Comparison of ENCODE assay signal across 25 cellular contexts in genomic region chr12:131619106-131619642, GRCh38.
DNase-seq lines count a peak whose midpoint lies in the region; ATAC-seq, FAIRE-seq and TF ChIP-seq lines count a peak whose summit lies in the region.
"Had no signal": no experiment of that assay in that cellular context is flagged by ENCODE, and none has a peak within 500 bp of the region (broad histone marks: within the 10 kb centered on the region; RNA-seq: fewer than 3 reads in every experiment).

No MANE protein-coding gene starts in this region.

- H3K79me2 ChIP-seq in astrocyte (ENCODE audit: insufficient read depth, low read length), result no peaks in the 10 kb centered on the region

- no peak overlapping the region for H2AFZ ChIP-seq in astrocyte (ENCODE audit: low read depth, low read length)

- no peaks in the 10 kb centered on the region for H4K20me1 ChIP-seq in astrocyte (ENCODE audit: insufficient read depth, low read length)

- DNase-seq in astrocyte (ENCODE audit: low read depth) (no peak), neural crest cell (ENCODE audit: low read depth, low spot score) (no peak), substantia nigra (lab: John Stamatoyannopoulos, UW) (no peak), mucosa of gallbladder (ENCODE audit: low spot score) (no peak), dermis blood vessel endothelial cell (no peak)
- no peak for DNase-seq in activated naive CD4-positive, alpha-beta T cell treated with anti-CD3 and anti-CD28 coated beads, Interleukin-2, amount 50 U/mL, for 72 hours (ENCODE audit: low spot score in 2 of 2)
- DNase-seq: C1 segment of cervical spinal cord; CD4-positive, alpha-beta memory T cell; COR-L47; DMS53; GOT3; Kasumi-1; MG63; NCI-H1105 treated with DMSO at 0.1 percent for 48 hours; NCI-H146; NCI-H2029; NCI-H446; NCI-H524 treated with DMSO at 0.1 percent for 48 hours; NCI-H774; PC-3; SJCRH30 had no signal

- TF ChIP-seq CTCF in astrocyte (IDR thresholded peaks at IDR 0.05; ENCODE audit: insufficient read depth, low read depth, low read length) (no peak), neural crest cell (conservative IDR thresholded peaks at IDR 0.05) (no peak)

- no peak overlapping the region for H3K4me3 Mint-ChIP-seq in astrocyte (ENCODE audit: unreplicated experiment)
- H3K4me3 Mint-ChIP-seq in neural crest cell, result no peak overlapping the region
- H3K4me3 Mint-ChIP-seq: CD4-positive, alpha-beta memory T cell had no signal

- H3K27ac ChIP-seq in astrocyte (ENCODE audit: low read depth, low read length), result no peak overlapping the region
- peak overlapping the region; percentile 4 for H3K27ac ChIP-seq in cingulate gyrus (ENCODE audit: low read depth, low read length)
- peak overlapping the region; percentile 96 for H3K27ac ChIP-seq in substantia nigra (ENCODE audit: low read depth, low read length, poor library complexity, severe bottlenecking)
- H3K27ac ChIP-seq: SJCRH30 had no signal

- FAIRE-seq in astrocyte (lab: Jason Lieb, UNC), result no peak
- FAIRE-seq: G401.6 had no signal

- H3K9ac ChIP-seq in astrocyte (ENCODE audit: low read length), result no peak overlapping the region

- H3K27me3 Mint-ChIP-seq in astrocyte (ENCODE audit: low read depth, unreplicated experiment) (peaks cover 23% of the 10 kb centered on the region), neural crest cell (ENCODE audit: low read depth) (peaks cover 2% of the 10 kb centered on the region)

- H3K27ac Mint-ChIP-seq in astrocyte (ENCODE audit: unreplicated experiment) (peak overlapping the region; percentile 66), neural crest cell (ENCODE audit: unreplicated experiment) (peak overlapping the region; percentile 92)
- no peak overlapping the region for H3K27ac Mint-ChIP-seq in activated naive CD4-positive, alpha-beta T cell treated with anti-CD3 and anti-CD28 coated beads, Interleukin-2, amount 50 U/mL, for 72 hours

- no peak for ATAC-seq in activated naive CD4-positive, alpha-beta T cell treated with anti-CD3 and anti-CD28 coated beads, Interleukin-2, amount 50 U/mL, for 72 hours
- ATAC-seq: HCT116, PC-3, SK-N-SH treated with all-trans-retinoic acid at 6 μM for 48 hours had no signal

- H3K4me3 ChIP-seq in astrocyte (ENCODE audit: insufficient read depth, low read depth, low read length), result no peak overlapping the region
- H3K4me3 ChIP-seq: MG63, SJCRH30 had no signal

- H3K9me3 Mint-ChIP-seq in astrocyte (ENCODE audit: unreplicated experiment) (no peaks in the 10 kb centered on the region), neural crest cell (no peaks in the 10 kb centered on the region)
- no peaks in the 10 kb centered on the region for H3K9me3 Mint-ChIP-seq in activated naive CD4-positive, alpha-beta T cell treated with anti-CD3 and anti-CD28 coated beads, Interleukin-2, amount 50 U/mL, for 72 hours

- H3K36me3 ChIP-seq in astrocyte (ENCODE audit: insufficient read depth, low read length), result no peaks in the 10 kb centered on the region
- H3K36me3 ChIP-seq: MG63, SJCRH30 had no signal

- no peaks in the 10 kb centered on the region for H3K9me3 ChIP-seq in astrocyte (ENCODE audit: insufficient read depth, low read depth, low read length)
- H3K9me3 ChIP-seq: MG63, SJCRH30 had no signal

- H3K4me1 Mint-ChIP-seq in astrocyte (ENCODE audit: low read depth, unreplicated experiment) (peaks cover 9% of the 10 kb centered on the region), neural crest cell (peaks cover 51% of the 10 kb centered on the region)

- H3K36me3 Mint-ChIP-seq in astrocyte (ENCODE audit: low read depth, unreplicated experiment), result no peaks in the 10 kb centered on the region
- no peaks in the 10 kb centered on the region for H3K36me3 Mint-ChIP-seq in neural crest cell (ENCODE audit: low read depth)
- H3K36me3 Mint-ChIP-seq in activated naive CD4-positive, alpha-beta T cell treated with anti-CD3 and anti-CD28 coated beads, Interleukin-2, amount 50 U/mL, for 72 hours, result no peaks in the 10 kb centered on the region
- H3K36me3 Mint-ChIP-seq: CD4-positive, alpha-beta memory T cell had no signal

- H3K27me3 ChIP-seq in astrocyte (ENCODE audit: insufficient read depth, low read length), result no peaks in the 10 kb centered on the region
- H3K27me3 ChIP-seq: SJCRH30 had no signal

- no peak overlapping the region for H3K4me2 ChIP-seq in astrocyte (ENCODE audit: low read length)

- H3K4me1 ChIP-seq in astrocyte (ENCODE audit: insufficient read depth, low read length), result no peaks in the 10 kb centered on the region

Comparison
In these comparisons a context has a peak if more than half of its experiments do, and no peak if none do; other contexts are left out.
1. H3K27ac Mint-ChIP-seq: peak in astrocyte (single experiment) and neural crest cell (single experiment); none in activated naive CD4-positive, alpha-beta T cell treated with anti-CD3 and anti-CD28 coated beads, Interleukin-2, amount 50 U/mL, for 72 hours (0 of 2).